1 cellular context compared by ENCODE assay signal in the genomic region with DNA sequence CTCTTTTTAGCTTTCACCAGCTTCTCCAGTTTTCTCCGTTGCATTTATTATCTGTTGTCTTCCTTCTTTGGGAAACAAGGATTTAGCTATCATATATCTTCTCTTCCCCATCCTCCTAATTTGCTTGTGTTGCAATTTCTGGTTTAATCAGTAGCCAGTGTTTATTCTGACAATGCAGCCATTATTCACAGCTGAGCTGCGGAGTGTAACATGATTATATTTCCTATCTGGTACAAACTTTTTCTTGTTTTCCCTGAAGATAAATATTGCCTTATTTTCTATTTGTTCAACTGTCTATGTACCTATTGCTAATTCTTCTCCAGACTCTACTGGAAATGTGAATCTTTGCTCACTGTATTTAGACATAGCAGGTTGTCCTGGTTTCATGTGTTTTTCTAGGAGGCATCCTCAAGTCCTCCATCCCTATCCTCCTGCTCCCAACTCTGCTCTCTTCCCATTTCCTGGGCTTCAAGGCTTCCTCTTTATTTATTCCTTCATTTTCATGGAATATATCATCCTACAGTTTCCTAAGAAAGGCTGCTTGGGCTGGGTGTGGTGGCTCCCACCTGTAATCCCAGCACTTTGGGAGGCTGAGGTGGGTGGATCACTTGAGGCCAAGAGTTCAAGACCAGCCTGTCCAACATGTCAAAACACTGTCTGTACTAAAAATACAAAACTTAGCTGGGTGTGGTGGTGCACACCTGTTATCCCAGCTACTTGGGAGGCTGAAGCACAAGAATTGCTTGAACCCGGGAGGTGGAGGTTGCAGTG.
TF ChIP-seq lines count a peak whose summit lies in the region.

No MANE protein-coding gene starts in this region.

TF ChIP-seq in HepG2, 621 proteins besides CTCF, POLR2A, EP300 and RAD21 (continued from another document and continues in another):
- TF ChIP-seq, protein P1, sequence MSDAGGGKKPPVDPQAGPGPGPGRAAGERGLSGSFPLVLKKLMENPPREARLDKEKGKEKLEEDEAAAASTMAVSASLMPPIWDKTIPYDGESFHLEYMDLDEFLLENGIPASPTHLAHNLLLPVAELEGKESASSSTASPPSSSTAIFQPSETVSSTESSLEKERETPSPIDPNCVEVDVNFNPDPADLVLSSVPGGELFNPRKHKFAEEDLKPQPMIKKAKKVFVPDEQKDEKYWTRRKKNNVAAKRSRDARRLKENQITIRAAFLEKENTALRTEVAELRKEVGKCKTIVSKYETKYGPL (CRISPR knock-in tag; IDR thresholded peaks at IDR 0.05) = no peak
- TF ChIP-seq SMAD9 (CRISPR knock-in tag; IDR thresholded peaks at IDR 0.05) (no peak), XBP1 (CRISPR knock-in tag; IDR thresholded peaks at IDR 0.05) (no peak), RBAK (CRISPR knock-in tag; IDR thresholded peaks at IDR 0.05) (no peak), AGO1 (IDR thresholded peaks at IDR 0.05; ENCODE audit: low read depth, low read length, poor library complexity, severe bottlenecking) (no peak), ZBTB38 (CRISPR knock-in tag; IDR thresholded peaks at IDR 0.05) (no peak), ZNF235 (CRISPR knock-in tag; IDR thresholded peaks at IDR 0.05; ENCODE audit: borderline replicate concordance) (no peak), TCF7 (IDR thresholded peaks at IDR 0.05; ENCODE audit: low read depth) (peak; percentile 73), PITX1 (CRISPR knock-in tag; IDR thresholded peaks at IDR 0.05) (peak; percentile 57), ZNF3 (CRISPR knock-in tag; IDR thresholded peaks at IDR 0.05) (no peak), FOXP1 (IDR thresholded peaks at IDR 0.05) (peak; percentile 89), FOXP1 (CRISPR knock-in tag; IDR thresholded peaks at IDR 0.05) (peak; percentile 98), KMT2B (CRISPR knock-in tag; IDR thresholded peaks at IDR 0.05) (no peak), SAFB2 (CRISPR knock-in tag; IDR thresholded peaks at IDR 0.05; ENCODE audit: borderline replicate concordance, low read depth) (no peak), RBM39 (IDR thresholded peaks at IDR 0.05; ENCODE audit: low read depth, low read length, poor library complexity, severe bottlenecking) (no peak), NRL (CRISPR knock-in tag; IDR thresholded peaks at IDR 0.05; ENCODE audit: borderline replicate concordance) (no peak), ERF (CRISPR knock-in tag; IDR thresholded peaks at IDR 0.05) (peak; percentile 76), MBNL3 (CRISPR knock-in tag; conservative IDR thresholded peaks at IDR 0.05) (no peak), ZSCAN20 (CRISPR knock-in tag; IDR thresholded peaks at IDR 0.05; ENCODE audit: borderline replicate concordance) (no peak), HES4 (CRISPR knock-in tag; IDR thresholded peaks at IDR 0.05; ENCODE audit: borderline replicate concordance) (no peak), ZNF180 (CRISPR knock-in tag; IDR thresholded peaks at IDR 0.05; ENCODE audit: borderline replicate concordance, low read depth) (no peak), YEATS2 (CRISPR knock-in tag; IDR thresholded peaks at IDR 0.05; ENCODE audit: borderline replicate concordance) (no peak), NFKB2 (CRISPR knock-in tag; IDR thresholded peaks at IDR 0.05; ENCODE audit: borderline replicate concordance) (no peak), FLYWCH1 (CRISPR knock-in tag; IDR thresholded peaks at IDR 0.05) (no peak), MED13 (CRISPR knock-in tag; IDR thresholded peaks at IDR 0.05) (no peak), ZNF292 (CRISPR knock-in tag; IDR thresholded peaks at IDR 0.05; ENCODE audit: borderline replicate concordance, low read depth) (no peak), ZNF432 (CRISPR knock-in tag; IDR thresholded peaks at IDR 0.05; ENCODE audit: borderline replicate concordance) (no peak), ZNF256 (CRISPR knock-in tag; conservative IDR thresholded peaks at IDR 0.05) (no peak), RFXANK (CRISPR knock-in tag; IDR thresholded peaks at IDR 0.05) (no peak), ZNF136 (CRISPR knock-in tag; IDR thresholded peaks at IDR 0.05; ENCODE audit: low read depth) (no peak; the same call in 1 of the 2 replicates), ZMYM4 (CRISPR knock-in tag; IDR thresholded peaks at IDR 0.05) (no peak; the same call in 1 of the 2 replicates), ZBTB7B (CRISPR knock-in tag; IDR thresholded peaks at IDR 0.05) (no peak), ZNF335 (CRISPR knock-in tag; IDR thresholded peaks at IDR 0.05) (no peak), ZNF616 (CRISPR knock-in tag; IDR thresholded peaks at IDR 0.05; ENCODE audit: low read depth) (no peak)
- TF ChIP-seq, protein P2, sequence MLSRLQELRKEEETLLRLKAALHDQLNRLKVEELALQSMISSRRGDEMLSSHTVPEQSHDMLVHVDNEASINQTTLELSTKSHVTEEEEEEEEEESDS (CRISPR knock-in tag; IDR thresholded peaks at IDR 0.05; ENCODE audit: borderline replicate concordance) = no peak
- TF ChIP-seq, protein P3, sequence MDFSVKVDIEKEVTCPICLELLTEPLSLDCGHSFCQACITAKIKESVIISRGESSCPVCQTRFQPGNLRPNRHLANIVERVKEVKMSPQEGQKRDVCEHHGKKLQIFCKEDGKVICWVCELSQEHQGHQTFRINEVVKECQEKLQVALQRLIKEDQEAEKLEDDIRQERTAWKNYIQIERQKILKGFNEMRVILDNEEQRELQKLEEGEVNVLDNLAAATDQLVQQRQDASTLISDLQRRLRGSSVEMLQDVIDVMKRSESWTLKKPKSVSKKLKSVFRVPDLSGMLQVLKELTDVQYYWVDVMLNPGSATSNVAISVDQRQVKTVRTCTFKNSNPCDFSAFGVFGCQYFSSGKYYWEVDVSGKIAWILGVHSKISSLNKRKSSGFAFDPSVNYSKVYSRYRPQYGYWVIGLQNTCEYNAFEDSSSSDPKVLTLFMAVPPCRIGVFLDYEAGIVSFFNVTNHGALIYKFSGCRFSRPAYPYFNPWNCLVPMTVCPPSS (IDR thresholded peaks at IDR 0.05) = no peak
- TF ChIP-seq, protein P4, sequence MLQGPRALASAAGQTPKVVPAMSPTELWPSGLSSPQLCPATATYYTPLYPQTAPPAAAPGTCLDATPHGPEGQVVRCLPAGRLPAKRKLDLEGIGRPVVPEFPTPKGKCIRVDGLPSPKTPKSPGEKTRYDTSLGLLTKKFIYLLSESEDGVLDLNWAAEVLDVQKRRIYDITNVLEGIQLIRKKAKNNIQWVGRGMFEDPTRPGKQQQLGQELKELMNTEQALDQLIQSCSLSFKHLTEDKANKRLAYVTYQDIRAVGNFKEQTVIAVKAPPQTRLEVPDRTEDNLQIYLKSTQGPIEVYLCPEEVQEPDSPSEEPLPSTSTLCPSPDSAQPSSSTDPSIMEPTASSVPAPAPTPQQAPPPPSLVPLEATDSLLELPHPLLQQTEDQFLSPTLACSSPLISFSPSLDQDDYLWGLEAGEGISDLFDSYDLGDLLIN (CRISPR knock-in tag; IDR thresholded peaks at IDR 0.05; ENCODE audit: borderline replicate concordance) = no peak
- TF ChIP-seq, protein P5, sequence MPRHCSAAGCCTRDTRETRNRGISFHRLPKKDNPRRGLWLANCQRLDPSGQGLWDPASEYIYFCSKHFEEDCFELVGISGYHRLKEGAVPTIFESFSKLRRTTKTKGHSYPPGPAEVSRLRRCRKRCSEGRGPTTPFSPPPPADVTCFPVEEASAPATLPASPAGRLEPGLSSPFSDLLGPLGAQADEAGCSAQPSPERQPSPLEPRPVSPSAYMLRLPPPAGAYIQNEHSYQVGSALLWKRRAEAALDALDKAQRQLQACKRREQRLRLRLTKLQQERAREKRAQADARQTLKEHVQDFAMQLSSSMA (CRISPR knock-in tag; IDR thresholded peaks at IDR 0.05) = no peak
- TF ChIP-seq, protein P6, sequence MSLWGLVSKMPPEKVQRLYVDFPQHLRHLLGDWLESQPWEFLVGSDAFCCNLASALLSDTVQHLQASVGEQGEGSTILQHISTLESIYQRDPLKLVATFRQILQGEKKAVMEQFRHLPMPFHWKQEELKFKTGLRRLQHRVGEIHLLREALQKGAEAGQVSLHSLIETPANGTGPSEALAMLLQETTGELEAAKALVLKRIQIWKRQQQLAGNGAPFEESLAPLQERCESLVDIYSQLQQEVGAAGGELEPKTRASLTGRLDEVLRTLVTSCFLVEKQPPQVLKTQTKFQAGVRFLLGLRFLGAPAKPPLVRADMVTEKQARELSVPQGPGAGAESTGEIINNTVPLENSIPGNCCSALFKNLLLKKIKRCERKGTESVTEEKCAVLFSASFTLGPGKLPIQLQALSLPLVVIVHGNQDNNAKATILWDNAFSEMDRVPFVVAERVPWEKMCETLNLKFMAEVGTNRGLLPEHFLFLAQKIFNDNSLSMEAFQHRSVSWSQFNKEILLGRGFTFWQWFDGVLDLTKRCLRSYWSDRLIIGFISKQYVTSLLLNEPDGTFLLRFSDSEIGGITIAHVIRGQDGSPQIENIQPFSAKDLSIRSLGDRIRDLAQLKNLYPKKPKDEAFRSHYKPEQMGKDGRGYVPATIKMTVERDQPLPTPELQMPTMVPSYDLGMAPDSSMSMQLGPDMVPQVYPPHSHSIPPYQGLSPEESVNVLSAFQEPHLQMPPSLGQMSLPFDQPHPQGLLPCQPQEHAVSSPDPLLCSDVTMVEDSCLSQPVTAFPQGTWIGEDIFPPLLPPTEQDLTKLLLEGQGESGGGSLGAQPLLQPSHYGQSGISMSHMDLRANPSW (CRISPR knock-in tag; IDR thresholded peaks at IDR 0.05; ENCODE audit: borderline replicate concordance) = peak; percentile 49; the same call in 1 of the 2 replicates
- TF ChIP-seq, protein P7, sequence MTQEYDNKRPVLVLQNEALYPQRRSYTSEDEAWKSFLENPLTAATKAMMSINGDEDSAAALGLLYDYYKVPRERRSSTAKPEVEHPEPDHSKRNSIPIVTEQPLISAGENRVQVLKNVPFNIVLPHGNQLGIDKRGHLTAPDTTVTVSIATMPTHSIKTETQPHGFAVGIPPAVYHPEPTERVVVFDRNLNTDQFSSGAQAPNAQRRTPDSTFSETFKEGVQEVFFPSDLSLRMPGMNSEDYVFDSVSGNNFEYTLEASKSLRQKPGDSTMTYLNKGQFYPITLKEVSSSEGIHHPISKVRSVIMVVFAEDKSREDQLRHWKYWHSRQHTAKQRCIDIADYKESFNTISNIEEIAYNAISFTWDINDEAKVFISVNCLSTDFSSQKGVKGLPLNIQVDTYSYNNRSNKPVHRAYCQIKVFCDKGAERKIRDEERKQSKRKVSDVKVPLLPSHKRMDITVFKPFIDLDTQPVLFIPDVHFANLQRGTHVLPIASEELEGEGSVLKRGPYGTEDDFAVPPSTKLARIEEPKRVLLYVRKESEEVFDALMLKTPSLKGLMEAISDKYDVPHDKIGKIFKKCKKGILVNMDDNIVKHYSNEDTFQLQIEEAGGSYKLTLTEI (CRISPR knock-in tag; conservative IDR thresholded peaks at IDR 0.05) = no peak
- TF ChIP-seq, protein P8, sequence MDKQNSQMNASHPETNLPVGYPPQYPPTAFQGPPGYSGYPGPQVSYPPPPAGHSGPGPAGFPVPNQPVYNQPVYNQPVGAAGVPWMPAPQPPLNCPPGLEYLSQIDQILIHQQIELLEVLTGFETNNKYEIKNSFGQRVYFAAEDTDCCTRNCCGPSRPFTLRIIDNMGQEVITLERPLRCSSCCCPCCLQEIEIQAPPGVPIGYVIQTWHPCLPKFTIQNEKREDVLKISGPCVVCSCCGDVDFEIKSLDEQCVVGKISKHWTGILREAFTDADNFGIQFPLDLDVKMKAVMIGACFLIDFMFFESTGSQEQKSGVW (CRISPR knock-in tag; IDR thresholded peaks at IDR 0.05; ENCODE audit: borderline replicate concordance) = no peak
- TF ChIP-seq, protein P9, sequence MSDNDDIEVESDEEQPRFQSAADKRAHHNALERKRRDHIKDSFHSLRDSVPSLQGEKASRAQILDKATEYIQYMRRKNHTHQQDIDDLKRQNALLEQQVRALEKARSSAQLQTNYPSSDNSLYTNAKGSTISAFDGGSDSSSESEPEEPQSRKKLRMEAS (IDR thresholded peaks at IDR 0.05) = peak; percentile 29; the same call in 1 of the 2 replicates
- TF ChIP-seq, protein P10, sequence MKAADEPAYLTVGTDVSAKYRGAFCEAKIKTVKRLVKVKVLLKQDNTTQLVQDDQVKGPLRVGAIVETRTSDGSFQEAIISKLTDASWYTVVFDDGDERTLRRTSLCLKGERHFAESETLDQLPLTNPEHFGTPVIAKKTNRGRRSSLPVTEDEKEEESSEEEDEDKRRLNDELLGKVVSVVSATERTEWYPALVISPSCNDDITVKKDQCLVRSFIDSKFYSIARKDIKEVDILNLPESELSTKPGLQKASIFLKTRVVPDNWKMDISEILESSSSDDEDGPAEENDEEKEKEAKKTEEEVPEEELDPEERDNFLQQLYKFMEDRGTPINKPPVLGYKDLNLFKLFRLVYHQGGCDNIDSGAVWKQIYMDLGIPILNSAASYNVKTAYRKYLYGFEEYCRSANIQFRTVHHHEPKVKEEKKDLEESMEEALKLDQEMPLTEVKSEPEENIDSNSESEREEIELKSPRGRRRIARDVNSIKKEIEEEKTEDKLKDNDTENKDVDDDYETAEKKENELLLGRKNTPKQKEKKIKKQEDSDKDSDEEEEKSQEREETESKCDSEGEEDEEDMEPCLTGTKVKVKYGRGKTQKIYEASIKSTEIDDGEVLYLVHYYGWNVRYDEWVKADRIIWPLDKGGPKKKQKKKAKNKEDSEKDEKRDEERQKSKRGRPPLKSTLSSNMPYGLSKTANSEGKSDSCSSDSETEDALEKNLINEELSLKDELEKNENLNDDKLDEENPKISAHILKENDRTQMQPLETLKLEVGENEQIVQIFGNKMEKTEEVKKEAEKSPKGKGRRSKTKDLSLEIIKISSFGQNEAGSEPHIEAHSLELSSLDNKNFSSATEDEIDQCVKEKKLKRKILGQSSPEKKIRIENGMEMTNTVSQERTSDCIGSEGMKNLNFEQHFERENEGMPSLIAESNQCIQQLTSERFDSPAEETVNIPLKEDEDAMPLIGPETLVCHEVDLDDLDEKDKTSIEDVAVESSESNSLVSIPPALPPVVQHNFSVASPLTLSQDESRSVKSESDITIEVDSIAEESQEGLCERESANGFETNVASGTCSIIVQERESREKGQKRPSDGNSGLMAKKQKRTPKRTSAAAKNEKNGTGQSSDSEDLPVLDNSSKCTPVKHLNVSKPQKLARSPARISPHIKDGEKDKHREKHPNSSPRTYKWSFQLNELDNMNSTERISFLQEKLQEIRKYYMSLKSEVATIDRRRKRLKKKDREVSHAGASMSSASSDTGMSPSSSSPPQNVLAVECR (CRISPR knock-in tag; IDR thresholded peaks at IDR 0.05; ENCODE audit: borderline replicate concordance) = no peak; the same call in 1 of the 2 replicates
- TF ChIP-seq, protein P11, sequence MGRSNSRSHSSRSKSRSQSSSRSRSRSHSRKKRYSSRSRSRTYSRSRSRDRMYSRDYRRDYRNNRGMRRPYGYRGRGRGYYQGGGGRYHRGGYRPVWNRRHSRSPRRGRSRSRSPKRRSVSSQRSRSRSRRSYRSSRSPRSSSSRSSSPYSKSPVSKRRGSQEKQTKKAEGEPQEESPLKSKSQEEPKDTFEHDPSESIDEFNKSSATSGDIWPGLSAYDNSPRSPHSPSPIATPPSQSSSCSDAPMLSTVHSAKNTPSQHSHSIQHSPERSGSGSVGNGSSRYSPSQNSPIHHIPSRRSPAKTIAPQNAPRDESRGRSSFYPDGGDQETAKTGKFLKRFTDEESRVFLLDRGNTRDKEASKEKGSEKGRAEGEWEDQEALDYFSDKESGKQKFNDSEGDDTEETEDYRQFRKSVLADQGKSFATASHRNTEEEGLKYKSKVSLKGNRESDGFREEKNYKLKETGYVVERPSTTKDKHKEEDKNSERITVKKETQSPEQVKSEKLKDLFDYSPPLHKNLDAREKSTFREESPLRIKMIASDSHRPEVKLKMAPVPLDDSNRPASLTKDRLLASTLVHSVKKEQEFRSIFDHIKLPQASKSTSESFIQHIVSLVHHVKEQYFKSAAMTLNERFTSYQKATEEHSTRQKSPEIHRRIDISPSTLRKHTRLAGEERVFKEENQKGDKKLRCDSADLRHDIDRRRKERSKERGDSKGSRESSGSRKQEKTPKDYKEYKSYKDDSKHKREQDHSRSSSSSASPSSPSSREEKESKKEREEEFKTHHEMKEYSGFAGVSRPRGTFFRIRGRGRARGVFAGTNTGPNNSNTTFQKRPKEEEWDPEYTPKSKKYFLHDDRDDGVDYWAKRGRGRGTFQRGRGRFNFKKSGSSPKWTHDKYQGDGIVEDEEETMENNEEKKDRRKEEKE (IDR thresholded peaks at IDR 0.05) = no peak
